8 cellular contexts compared by ENCODE assay signal in genomic region chr3:197749315-197749600, GRCh38. TPM values are rescaled to one million over a fixed set of nuclear protein-coding genes. Genes with fewer than 3 reads are reported as not detected.
A peak's percentile ranks its signal among the peaks of the same experiment; 100 is the strongest.
DNase-seq lines count a peak whose midpoint lies in the region; FAIRE-seq and TF ChIP-seq lines count a peak whose summit lies in the region.

No MANE protein-coding gene starts in this region.

- H3K4ac ChIP-seq in H1 (replicated peaks; ENCODE audit: insufficient read length, low read depth, low read length), result peak overlapping the region; percentile 6

- no peak overlapping the region for H3K23ac ChIP-seq in H1 (ENCODE audit: insufficient read length)

- TF ChIP-seq EP300 in H1 (IDR thresholded peaks at IDR 0.05; ENCODE audit: borderline replicate concordance in 1 of 2, low read depth in 2 of 2, low read length in 2 of 2) (no peak), tibial nerve (IDR thresholded peaks at IDR 0.05) (no peak)

- CTCF ChIA-PET in H1 (lab: Charles Lee; ENCODE audit: partially characterized antibody), result interaction anchor here (0.7 to 2.0 kb wide), 6 partner anchors 9 to 68 kb away, joined by 3 to 5 read pairs (median 3); no protein-coding TSS in a partner anchor

- H3K23me2 ChIP-seq in H1 (ENCODE audit: low read depth, low read length), result peaks cover 15% of the 10 kb centered on the region; the same call in 1 of the 2 replicates

- peak overlapping the region; percentile 69 for H3K4me3 ChIP-seq in HAP-1
- H3K4me3 ChIP-seq in MM.1S (ENCODE audit: low read length), result peak overlapping the region; percentile 80
- peak overlapping the region; percentile 55 to 95 (median 78) for H3K4me3 ChIP-seq in H1 (ENCODE audit: extremely low read depth in 1 of 4, insufficient read depth in 2 of 4, low read depth in 3 of 4, low read length in 4 of 4)
- peak overlapping the region; percentile 64 to 70 for H3K4me3 ChIP-seq in muscle layer of colon (ENCODE audit: low read depth in 1 of 2, low read length in 2 of 2)
- H3K4me3 ChIP-seq in tibial nerve, result peak overlapping the region; percentile 76 to 96 (median 88)

- WGBS in H1 (ENCODE audit: extremely low coverage in 1 of 2, insufficient coverage in 1 of 2, insufficient read length in 1 of 2, insufficient replicate concordance in 2 of 2, low coverage in 1 of 2, low lambda C conversion rate in 2 of 2, missing lambda C conversion rate in 1 of 2), 2 experiments, result 2% methylated on average over 16 of the region's 18 CpGs; no CpG with 5 or more reads in 1 of the 2 experiments
- 0 to 2% methylated on average over 10 to 18 of the region's 18 CpGs for WGBS in tibial nerve, 2 donors

- H3K9ac ChIP-seq in MM.1S (ENCODE audit: low read length) (peak overlapping the region; percentile 47), H1 (replicated peaks in 1 of 4; ENCODE audit: extremely low read depth in 1 of 4, low read depth in 3 of 4, low read length in 3 of 4) (no peak overlapping the region), muscle layer of colon (ENCODE audit: low read length) (peak overlapping the region; percentile 86)

- peak overlapping the region; percentile 51 for H2AFZ ChIP-seq in MM.1S (ENCODE audit: low read length)
- H2AFZ ChIP-seq in H1 (ENCODE audit: low read length), result peak overlapping the region; percentile 98

- TF ChIP-seq CTCF in MM.1S (IDR thresholded peaks at IDR 0.05; ENCODE audit: low read length) (no peak), VCaP (conservative IDR thresholded peaks at IDR 0.05) (no peak), H1 (IDR thresholded peaks at IDR 0.05; ENCODE audit: control extremely low read depth in 1 of 3, insufficient read depth in 1 of 3, low read depth in 1 of 3, low read length in 3 of 3) (no peak), tibial nerve (IDR thresholded peaks at IDR 0.05) (no peak)

- H3K79me2 ChIP-seq in MM.1S (ENCODE audit: low read length), result peaks cover 33% of the 10 kb centered on the region
- peaks cover 0 to 10% of the 10 kb centered on the region in 2 experiments; a peak in 1 of 4 replicates for H3K79me2 ChIP-seq in H1 (ENCODE audit: control insufficient read depth in 1 of 2, insufficient read depth in 2 of 2, low read length in 2 of 2)

- no peak for TF ChIP-seq POLR2A in H1 (IDR thresholded peaks at IDR 0.05; ENCODE audit: control extremely low read depth in 1 of 2, low read depth in 2 of 2, low read length in 2 of 2)
- TF ChIP-seq POLR2A in tibial nerve (IDR thresholded peaks at IDR 0.05), result no peak

- POLR2A ChIA-PET in H1 (lab: Charles Lee; ENCODE audit: partially characterized antibody), result interaction anchor here (0.8 to 1.2 kb wide), 3 partner anchors 10 to 42 kb away, joined by 3 to 4 read pairs (median 3); partner anchors contain the start of gene LRCH3

- peak overlapping the region; percentile 52; the same call in 1 of the 2 replicates for H2BK12ac ChIP-seq in H1 (ENCODE audit: low read depth, low read length)

- H3K14ac ChIP-seq in H1 (ENCODE audit: insufficient read length), result no peak overlapping the region

- DNase-seq in NCI-H2081 (lab: John Stamatoyannopoulos, UW), result peak; percentile 78 to 88
- DNase-seq in NCI-H2081 treated with DMSO at 0.1 percent for 48 hours (lab: John Stamatoyannopoulos, UW), result no peak
- DNase-seq in HAP-1 (ENCODE audit: low spot score in 2 of 2), result peak; percentile 31 to 74
- peak; percentile 56 for DNase-seq in MM.1S
- DNase-seq in H1 (ENCODE audit: low read depth in 1 of 2, low spot score in 2 of 2), result no peak
- DNase-seq in tibial nerve (ENCODE audit: low spot score in 2 of 2), result peak in 1 of 2 donors; percentile 26

- H3K9me3 ChIP-seq in HAP-1 (no peaks in the 10 kb centered on the region), MM.1S (replicated peaks; ENCODE audit: insufficient read depth, low read length) (no peaks in the 10 kb centered on the region), H1 (ENCODE audit: insufficient read depth in 2 of 2, low read depth in 1 of 2, low read length in 1 of 2) (no peaks in the 10 kb centered on the region), muscle layer of colon (ENCODE audit: low read length) (no peaks in the 10 kb centered on the region), tibial nerve (no peaks in the 10 kb centered on the region)

- in situ Hi-C loops in HAP-1 (cut with MboI; ENCODE audit: low sequenced_read_pairs), result no loop called here

- H3K27me3 ChIP-seq in HAP-1 (ENCODE audit: low read depth) (no peaks in the 10 kb centered on the region), MM.1S (replicated peaks; ENCODE audit: insufficient read depth, low read length) (no peaks in the 10 kb centered on the region), H1 (replicated peaks in 1 of 4; ENCODE audit: control insufficient read depth in 3 of 4, extremely low read depth in 1 of 4, insufficient read depth in 3 of 4, low read length in 3 of 4) (peaks cover 0 to 25% (median 13%) of the 10 kb centered on the region in 4 experiments; a peak in 6 of 7 replicates), muscle layer of colon (ENCODE audit: control insufficient read depth in 1 of 2, insufficient read depth in 2 of 2, low read length in 2 of 2) (no peaks in the 10 kb centered on the region), tibial nerve (no peaks in the 10 kb centered on the region)

- H4K20me1 ChIP-seq in MM.1S (ENCODE audit: insufficient read depth, low read length) (no peaks in the 10 kb centered on the region), H1 (replicated peaks in 1 of 2; ENCODE audit: control insufficient read depth in 1 of 2, insufficient read depth in 2 of 2, low read length in 2 of 2) (peaks cover 0 to 3% of the 10 kb centered on the region in 2 experiments)

- H3K27ac ChIP-seq in MM.1S (ENCODE audit: low read length) (peak overlapping the region; percentile 83), VCaP (peak overlapping the region; percentile 92), H1 (ENCODE audit: low read depth, low read length) (no peak overlapping the region), muscle layer of colon (ENCODE audit: low read depth, low read length) (peak overlapping the region; percentile 81), tibial nerve (peak overlapping the region; percentile 93 to 99 (median 94))

- no peaks in the 10 kb centered on the region for H3K36me3 ChIP-seq in HAP-1 (replicated peaks)
- H3K36me3 ChIP-seq in MM.1S (replicated peaks; ENCODE audit: insufficient read depth, low read length), result no peaks in the 10 kb centered on the region
- H3K36me3 ChIP-seq in H1 (ENCODE audit: control insufficient read depth in 2 of 4, insufficient read depth in 4 of 4, low read length in 3 of 4), result no peaks in the 10 kb centered on the region
- H3K36me3 ChIP-seq in muscle layer of colon (ENCODE audit: insufficient read depth, low read length), result no peaks in the 10 kb centered on the region
- H3K36me3 ChIP-seq in tibial nerve, result no peaks in the 10 kb centered on the region

- H3K4me2 ChIP-seq in MM.1S (ENCODE audit: low read depth, low read length) (peak overlapping the region; percentile 88), H1 (ENCODE audit: insufficient read depth in 1 of 2, low read depth in 2 of 2, low read length in 2 of 2) (peak overlapping the region; percentile 89 to 96)

- no peak overlapping the region for H4K91ac ChIP-seq in H1 (replicated peaks; ENCODE audit: insufficient read length, low read length)

- no peaks in the 10 kb centered on the region for H3K79me1 ChIP-seq in H1 (ENCODE audit: low read depth, low read length)

- FAIRE-seq in H1 (lab: Jason Lieb, UNC), result no peak

- no peak overlapping the region for H2BK5ac ChIP-seq in H1 (ENCODE audit: low read depth, low read length)

- H2BK15ac ChIP-seq in H1 (ENCODE audit: low read length), result peak overlapping the region; percentile 88; the same call in 1 of the 2 replicates

- H2AK5ac ChIP-seq in H1 (ENCODE audit: low read depth, low read length), result no peak overlapping the region

- peaks cover 39% of the 10 kb centered on the region for H3F3A ChIP-seq in MM.1S (ENCODE audit: insufficient read depth, low read length)

- peaks cover 12% of the 10 kb centered on the region for H3K4me1 ChIP-seq in HAP-1
- H3K4me1 ChIP-seq in MM.1S (ENCODE audit: low read length), result peaks cover 13% of the 10 kb centered on the region
- peaks cover 0 to 8% (median 3%) of the 10 kb centered on the region in 4 experiments; a peak in 6 of 7 replicates for H3K4me1 ChIP-seq in H1 (replicated peaks in 1 of 4; ENCODE audit: control insufficient read depth in 3 of 4, insufficient read depth in 4 of 4, low read length in 3 of 4)
- H3K4me1 ChIP-seq in muscle layer of colon (ENCODE audit: insufficient read depth, low read length), result peaks cover 15% of the 10 kb centered on the region
- peaks cover 0 to 57% (median 29%) of the 10 kb centered on the region in 4 donors for H3K4me1 ChIP-seq in tibial nerve

- 0 out of 2 replicates have a peak overlapping the region, but pooled peaks have one; percentile 32 for H3K18ac ChIP-seq in H1 (ENCODE audit: extremely low read depth, low read length)

- no peak overlapping the region for H2BK120ac ChIP-seq in H1 (replicated peaks; ENCODE audit: low read depth, low read length)

- peak overlapping the region; percentile 1; the same call in 1 of the 2 replicates for H2BK20ac ChIP-seq in H1 (ENCODE audit: low read length)

- H4K8ac ChIP-seq in H1 (ENCODE audit: extremely low read depth, insufficient read depth, low read length), result peak overlapping the region; percentile 73; the same call in 1 of the 2 replicates

- H3K56ac ChIP-seq in H1 (replicated peaks; ENCODE audit: insufficient read length, low read depth, low read length), result no peak overlapping the region

- TF ChIP-seq RAD21 in H1 (IDR thresholded peaks at IDR 0.05 in 1 of 2, conservative IDR thresholded peaks at IDR 0.05 in 1 of 2; ENCODE audit: low read depth in 2 of 2, low read length in 2 of 2), result no peak

- no peaks in the 10 kb centered on the region for H3K9me2 ChIP-seq in MM.1S (replicated peaks; ENCODE audit: insufficient read depth, low read length)

- H4K5ac ChIP-seq in H1 (ENCODE audit: insufficient read length, low read depth, low read length), result no peak overlapping the region

RNA-seq across cellular contexts. Expression of gene FYTTD1, which starts 0.4 kb away (rescaled TPM):
- 24.4 and 24.7 TPM in 2 replicates for total RNA-seq in H1 (2021; fragmentation: NEBNext Ultra II Directional; extraction: Animal tissue kit (Norgen Biotek cat#: 25700))
- 3.1 and 3.3 TPM in 2 replicates for polyA plus RNA-seq in H1 (2011; rRNA removed)
- polyA plus RNA-seq in H1 (2011; cell fraction: cytosol; rRNA removed), result 4.1 TPM
- 1.8 TPM for polyA plus RNA-seq in H1 (2011; cell fraction: nucleus; rRNA removed)
- polyA plus RNA-seq in H1 (2012, experiment 1 of 2), result 8.1 to 12.4 TPM (median 10.5 TPM) in 4 replicates
- polyA plus RNA-seq in H1 (2012, experiment 2 of 2), result 0.67 TPM
- polyA plus RNA-seq in H1 (2013, experiment 1 of 2), result 17.3 TPM
- polyA plus RNA-seq in H1 (2013, experiment 2 of 2), result 17.4 TPM
- 4.8 and 10.3 TPM in 2 replicates for polyA minus RNA-seq in H1 (2011; rRNA and poly(A)+ RNA removed)
- polyA minus RNA-seq in H1 (2011; cell fraction: cytosol; rRNA and poly(A)+ RNA removed), result 9.0 TPM
- polyA minus RNA-seq in H1 (2011; cell fraction: nucleus; rRNA and poly(A)+ RNA removed), result 5.0 TPM
- total RNA-seq in tibial nerve, result 10 to 100 TPM; 27.2 to 48.6 (median 41.2) TPM

RNA-seq across cellular contexts. Expression of gene RUBCN, which starts 12.6 kb away (rescaled TPM):
- total RNA-seq in H1 (2021; fragmentation: NEBNext Ultra II Directional; extraction: Animal tissue kit (Norgen Biotek cat#: 25700)), result 18.2 and 21.9 TPM in 2 replicates
- polyA plus RNA-seq in H1 (2011; rRNA removed), result 9.3 and 11.9 TPM in 2 replicates
- polyA plus RNA-seq in H1 (2011; cell fraction: cytosol; rRNA removed), result 8.9 TPM
- 21.4 TPM for polyA plus RNA-seq in H1 (2011; cell fraction: nucleus; rRNA removed)
- 9.6 to 11.8 TPM (median 10.5 TPM) in 4 replicates for polyA plus RNA-seq in H1 (2012, experiment 1 of 2)
- polyA plus RNA-seq in H1 (2012, experiment 2 of 2), result 5.3 TPM
- 11.9 TPM for polyA plus RNA-seq in H1 (2013, experiment 1 of 2)
- polyA plus RNA-seq in H1 (2013, experiment 2 of 2), result 11.6 TPM
- polyA minus RNA-seq in H1 (2011; rRNA and poly(A)+ RNA removed), result 21.2 and 25.5 TPM in 2 replicates
- polyA minus RNA-seq in H1 (2011; cell fraction: cytosol; rRNA and poly(A)+ RNA removed), result 11.8 TPM
- polyA minus RNA-seq in H1 (2011; cell fraction: nucleus; rRNA and poly(A)+ RNA removed), result 20.8 TPM
- total RNA-seq in tibial nerve, result 100 to 1,000 TPM in 2 of 4 donors, 10 to 100 TPM in 2; 63.6 to 168 (median 102) TPM

RNA-seq across cellular contexts. Expression of gene LRCH3, which starts 41.8 kb away (rescaled TPM):
- 48.2 and 66.0 TPM in 2 replicates for total RNA-seq in H1 (2021; fragmentation: NEBNext Ultra II Directional; extraction: Animal tissue kit (Norgen Biotek cat#: 25700))
- polyA plus RNA-seq in H1 (2011; rRNA removed), result 58.4 and 81.0 TPM in 2 replicates
- 85.5 TPM for polyA plus RNA-seq in H1 (2011; cell fraction: cytosol; rRNA removed)
- polyA plus RNA-seq in H1 (2011; cell fraction: nucleus; rRNA removed), result 129 TPM
- polyA plus RNA-seq in H1 (2012, experiment 1 of 2), result 25.9 to 43.4 TPM (median 32.7 TPM) in 4 replicates
- polyA plus RNA-seq in H1 (2012, experiment 2 of 2), result 16.8 TPM
- polyA plus RNA-seq in H1 (2013, experiment 1 of 2), result 26.5 TPM
- polyA plus RNA-seq in H1 (2013, experiment 2 of 2), result 30.8 TPM
- polyA minus RNA-seq in H1 (2011; rRNA and poly(A)+ RNA removed), result 215 and 248 TPM in 2 replicates
- 56.8 TPM for polyA minus RNA-seq in H1 (2011; cell fraction: cytosol; rRNA and poly(A)+ RNA removed)
- polyA minus RNA-seq in H1 (2011; cell fraction: nucleus; rRNA and poly(A)+ RNA removed), result 82.6 TPM
- 10 to 100 TPM; 47.3 to 74.1 (median 70.6) TPM for total RNA-seq in tibial nerve

Comparison
In these comparisons a context has a peak if more than half of its experiments do, and no peak if none do; other contexts are left out.
1. DNase-seq: peak in NCI-H2081 (2 of 2), HAP-1 (2 of 2) and MM.1S (single experiment); none in NCI-H2081 treated with DMSO at 0.1 percent for 48 hours (single experiment) and H1 (0 of 2).
2. H3K9ac ChIP-seq: peak in MM.1S (single experiment) and muscle layer of colon (single experiment); none in H1 (0 of 4).
3. Peak in every context shown above with its lines, with median percentiles within 50 percentile points of each other: H3K4me3 ChIP-seq.